Comparison of ENCODE assay signal across 35 cellular contexts in the genomic region with DNA sequence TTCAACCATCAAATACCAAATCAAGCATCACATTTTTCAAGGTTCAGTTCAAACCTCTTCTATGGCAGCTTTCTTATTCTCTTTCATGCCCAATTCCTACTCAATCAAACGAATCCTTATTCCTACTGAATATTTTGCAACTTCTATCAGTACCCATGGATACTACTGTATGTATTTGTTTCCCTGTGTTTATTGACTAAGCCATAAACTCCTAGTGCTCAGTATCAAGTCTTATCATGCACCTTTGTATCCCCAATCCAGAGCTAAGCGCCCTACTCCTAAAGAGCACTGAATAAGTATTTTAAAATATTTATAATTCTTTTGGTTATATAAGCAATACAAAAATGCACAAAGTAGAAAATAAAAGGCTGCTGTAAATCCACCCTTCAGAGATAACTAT. TPM values are rescaled to one million over a fixed set of nuclear protein-coding genes. Genes with fewer than 3 reads are reported as not detected.
"Had no signal": no experiment of that assay in that cellular context is flagged by ENCODE, and none has a peak within 500 bp of the region (broad histone marks: within the 10 kb centered on the region; RNA-seq: fewer than 3 reads in every experiment).

No MANE protein-coding gene starts in this region.

- H3K4me1 Mint-ChIP-seq: activated B cell treated with CpG ODN at 0.5 μM for 24 hours; activated naive CD4-positive, alpha-beta T cell treated with anti-CD3 and anti-CD28 coated beads, Interleukin-2, amount 50 U/mL, for 24 hours; activated naive CD8-positive, alpha-beta T cell treated with anti-CD3 and anti-CD28 coated beads for 36 hours; activated naive CD8-positive, alpha-beta T cell treated with anti-CD3 and anti-CD28 coated beads, Interleukin-2, amount 50 U/mL, for 24 hours; T-helper 17 cell had no signal

- H3K27ac ChIP-seq: adrenal gland, body of pancreas, cardiac muscle cell, colonic mucosa, esophagus muscularis mucosa, foreskin keratinocyte, gastrocnemius medialis, WERI-Rb-1 had no signal

- H3K4me1 ChIP-seq: adrenal gland, colonic mucosa, foreskin keratinocyte had no signal

- DNase-seq: activated B cell treated with CpG ODN at 0.5 μM for 24 hours; activated CD4-positive, alpha-beta T cell treated with anti-CD3 and anti-CD28 coated beads for 48 hours; activated CD4-positive, alpha-beta T cell treated with anti-CD3 and anti-CD28 coated beads, Interleukin-2, amount 50 U/mL, for 1 hour; activated CD4-positive, alpha-beta T cell treated with anti-CD3 and anti-CD28 coated beads, Interleukin-2, amount 50 U/mL, for 48 hours; activated CD8-positive, alpha-beta memory T cell treated with anti-CD3 and anti-CD28 coated beads for 24 hours; activated CD8-positive, alpha-beta memory T cell treated with anti-CD3 and anti-CD28 coated beads, Interleukin-2, amount 50 U/mL, for 4 hours; activated CD8-positive, alpha-beta T cell treated with anti-CD3 and anti-CD28 coated beads for 36 hours; activated effector memory CD4-positive, alpha-beta T cell treated with anti-CD3 and anti-CD28 coated beads, Interleukin-2, amount 50 U/mL, for 16 hours; activated naive CD4-positive, alpha-beta T cell treated with anti-CD3 and anti-CD28 coated beads for 36 hours; activated naive CD8-positive, alpha-beta T cell treated with anti-CD3 and anti-CD28 coated beads for 36 hours; activated naive CD8-positive, alpha-beta T cell treated with anti-CD3 and anti-CD28 coated beads, Interleukin-2, amount 50 U/mL, for 24 hours; activated T-cell treated with anti-CD3 and anti-CD28 coated beads, Interleukin-2, amount 50 U/mL, for 1 hour; activated T-cell treated with anti-CD3 and anti-CD28 coated beads, Interleukin-2, amount 50 U/mL, for 48 hours; adrenal gland; amygdala; aorta; body of pancreas; central memory CD4-positive, alpha-beta T cell; cerebellar nuclear complex; colonic mucosa; effector CD8-positive, alpha-beta T cell; foreskin keratinocyte; gastrocnemius medialis; glutamatergic neuron; T-helper 1 cell; T-helper 17 cell; T1000; WERI-Rb-1 had no signal

- H3K27ac Mint-ChIP-seq: activated B cell treated with CpG ODN at 0.5 μM for 24 hours; activated CD8-positive, alpha-beta T cell treated with anti-CD3 and anti-CD28 coated beads for 36 hours; activated naive CD4-positive, alpha-beta T cell treated with anti-CD3 and anti-CD28 coated beads for 36 hours; activated naive CD4-positive, alpha-beta T cell treated with anti-CD3 and anti-CD28 coated beads, Interleukin-2, amount 50 U/mL, for 24 hours; activated naive CD8-positive, alpha-beta T cell treated with anti-CD3 and anti-CD28 coated beads for 36 hours; activated naive CD8-positive, alpha-beta T cell treated with anti-CD3 and anti-CD28 coated beads, Interleukin-2, amount 50 U/mL, for 24 hours; activated T-helper 1 cell treated with anti-CD3 and anti-CD28 coated beads, Interleukin-12 subunit alpha, Interleukin-12 subunit beta, Interleukin-2, Interleukin-4 antibody, amounts not matched to agents 30 ng/mL and 10 ng/mL and 1 ng/mL, durations not matched to agents 14 hours and 24 hours and 36 hours; activated T-helper 2 cell treated with anti-CD3 and anti-CD28 coated beads, Interferon-gamma antibody, Interleukin-2, Interleukin-4, amounts not matched to agents 10 μg/mL and 5 μg/mL and 100 μg/mL, durations not matched to agents 14 hours and 24 hours and 36 hours; T-helper 17 cell; T-helper 2 cell treated with Interferon-gamma antibody and Interleukin-4, amounts not matched to agents 5 μg/mL and 100 μg/mL, for 36 hours had no signal

- H3K27me3 ChIP-seq: adrenal gland, body of pancreas, colonic mucosa, esophagus muscularis mucosa, foreskin keratinocyte, gastrocnemius medialis had no signal

- H3K9me3 ChIP-seq: adrenal gland, body of pancreas, colonic mucosa, esophagus muscularis mucosa, gastrocnemius medialis had no signal

- H3K9me3 Mint-ChIP-seq: activated B cell treated with CpG ODN at 0.5 μM for 24 hours; activated CD8-positive, alpha-beta T cell treated with anti-CD3 and anti-CD28 coated beads for 36 hours; activated naive CD4-positive, alpha-beta T cell treated with anti-CD3 and anti-CD28 coated beads for 36 hours; activated naive CD4-positive, alpha-beta T cell treated with anti-CD3 and anti-CD28 coated beads, Interleukin-2, amount 50 U/mL, for 24 hours; activated naive CD8-positive, alpha-beta T cell treated with anti-CD3 and anti-CD28 coated beads for 36 hours; activated naive CD8-positive, alpha-beta T cell treated with anti-CD3 and anti-CD28 coated beads, Interleukin-2, amount 50 U/mL, for 24 hours; activated T-helper 1 cell treated with anti-CD3 and anti-CD28 coated beads, Interleukin-12 subunit alpha, Interleukin-12 subunit beta, Interleukin-2, Interleukin-4 antibody, amounts not matched to agents 30 ng/mL and 10 ng/mL and 1 ng/mL, durations not matched to agents 14 hours and 24 hours and 36 hours; activated T-helper 2 cell treated with anti-CD3 and anti-CD28 coated beads, Interferon-gamma antibody, Interleukin-2, Interleukin-4, amounts not matched to agents 10 μg/mL and 5 μg/mL and 100 μg/mL, durations not matched to agents 14 hours and 24 hours and 36 hours; T-helper 2 cell treated with Interferon-gamma antibody and Interleukin-4, amounts not matched to agents 5 μg/mL and 100 μg/mL, for 36 hours had no signal

- ATAC-seq: activated CD4-positive, CD25-positive, alpha-beta regulatory T cell treated with anti-CD3 and anti-CD28 coated beads, Interleukin-2, amount 50 U/mL, for 24 hours; activated CD8-positive, alpha-beta T cell treated with anti-CD3 and anti-CD28 coated beads for 36 hours; activated naive CD8-positive, alpha-beta T cell treated with anti-CD3 and anti-CD28 coated beads, Interleukin-2, amount 50 U/mL, for 24 hours; body of pancreas; foreskin keratinocyte; gastrocnemius medialis; T-helper 17 cell had no signal

- H3K27me3 Mint-ChIP-seq: activated B cell treated with CpG ODN at 0.5 μM for 24 hours; activated naive CD8-positive, alpha-beta T cell treated with anti-CD3 and anti-CD28 coated beads for 36 hours had no signal

- H3K36me3 Mint-ChIP-seq: activated naive CD4-positive, alpha-beta T cell treated with anti-CD3 and anti-CD28 coated beads, Interleukin-2, amount 50 U/mL, for 24 hours; activated naive CD8-positive, alpha-beta T cell treated with anti-CD3 and anti-CD28 coated beads for 36 hours had no signal

- H3K36me3 ChIP-seq: adrenal gland, cardiac muscle cell, colonic mucosa, esophagus muscularis mucosa, gastrocnemius medialis, WERI-Rb-1 had no signal

- H3K4me3 ChIP-seq: adrenal gland, body of pancreas, cardiac muscle cell, colonic mucosa, esophagus muscularis mucosa, gastrocnemius medialis had no signal

- H3K4me3 Mint-ChIP-seq: activated B cell treated with CpG ODN at 0.5 μM for 24 hours; activated CD8-positive, alpha-beta T cell treated with anti-CD3 and anti-CD28 coated beads for 36 hours; activated naive CD4-positive, alpha-beta T cell treated with anti-CD3 and anti-CD28 coated beads for 36 hours; activated naive CD4-positive, alpha-beta T cell treated with anti-CD3 and anti-CD28 coated beads, Interleukin-2, amount 50 U/mL, for 24 hours; activated naive CD8-positive, alpha-beta T cell treated with anti-CD3 and anti-CD28 coated beads for 36 hours; activated naive CD8-positive, alpha-beta T cell treated with anti-CD3 and anti-CD28 coated beads, Interleukin-2, amount 50 U/mL, for 24 hours; activated T-helper 1 cell treated with anti-CD3 and anti-CD28 coated beads, Interleukin-12 subunit alpha, Interleukin-12 subunit beta, Interleukin-2, Interleukin-4 antibody, amounts not matched to agents 30 ng/mL and 10 ng/mL and 1 ng/mL, durations not matched to agents 14 hours and 24 hours and 36 hours; T-helper 17 cell; T-helper 2 cell treated with Interferon-gamma antibody and Interleukin-4, amounts not matched to agents 5 μg/mL and 100 μg/mL, for 36 hours had no signal

RNA-seq across cellular contexts. Expression of a gene that starts 52.6 kb away (rescaled TPM):
- total RNA-seq: activated CD8-positive, alpha-beta T cell treated with anti-CD3 and anti-CD28 coated beads for 36 hours; activated naive CD4-positive, alpha-beta T cell treated with anti-CD3 and anti-CD28 coated beads for 36 hours; activated naive CD8-positive, alpha-beta T cell treated with anti-CD3 and anti-CD28 coated beads for 36 hours; activated T-helper 1 cell treated with anti-CD3 and anti-CD28 coated beads, Interleukin-12 subunit alpha, Interleukin-12 subunit beta, Interleukin-2, Interleukin-4 antibody, amounts not matched to agents 30 ng/mL and 10 ng/mL and 1 ng/mL, durations not matched to agents 14 hours and 24 hours and 36 hours; activated T-helper 2 cell treated with anti-CD3 and anti-CD28 coated beads, Interferon-gamma antibody, Interleukin-2, Interleukin-4, amounts not matched to agents 10 μg/mL and 5 μg/mL and 100 μg/mL, durations not matched to agents 14 hours and 24 hours and 36 hours; T-helper 17 cell had no signal
